8 cellular contexts compared by ENCODE assay signal in genomic region chr11:33542921-33543320, GRCh38.
DNase-seq lines count a peak whose midpoint lies in the region; ATAC-seq, FAIRE-seq and TF ChIP-seq lines count a peak whose summit lies in the region.

No MANE protein-coding gene starts in this region.

- H3K4me1 ChIP-seq in CD4-positive, CD25-positive, alpha-beta regulatory T cell (ENCODE audit: control insufficient read depth, insufficient read depth, low read length, poor library complexity, severe bottlenecking) = no peaks in the 10 kb centered on the region
- no peaks in the 10 kb centered on the region for H3K4me1 ChIP-seq in kidney (ENCODE audit: control insufficient read depth in 1 of 2, insufficient read depth in 1 of 2, low read depth in 1 of 2, low read length in 2 of 2)

- no peak for FAIRE-seq in kidney (lab: Jason Lieb, UNC)

- H3K9me3 ChIP-seq in CD4-positive, CD25-positive, alpha-beta regulatory T cell (ENCODE audit: control insufficient read depth in 2 of 2, low read length in 2 of 2) = no peaks in the 10 kb centered on the region
- no peaks in the 10 kb centered on the region for H3K9me3 ChIP-seq in kidney (ENCODE audit: control insufficient read depth in 1 of 2, low read length in 2 of 2)

- H3K4me3 ChIP-seq in CD4-positive, CD25-positive, alpha-beta regulatory T cell (ENCODE audit: low read depth, low read length) = no peak overlapping the region
- no peak overlapping the region for H3K4me3 ChIP-seq in brain microvascular endothelial cell (ENCODE audit: low read depth, low read length)
- no peak overlapping the region for H3K4me3 ChIP-seq in kidney (ENCODE audit: low read length in 2 of 2)

- peaks cover 0 to 2% (median 0%) of the 10 kb centered on the region in 7 donors for H3K9me3 Mint-ChIP-seq in CD4-positive, CD25-positive, alpha-beta regulatory T cell

- DNase-seq in CD4-positive, CD25-positive, alpha-beta regulatory T cell = peak; percentile 2 to 24 (median 2)
- DNase-seq in RPMI8226 = peak; percentile 11
- DNase-seq in brain microvascular endothelial cell = peak; percentile 40
- DNase-seq in kidney = no peak
- peak; percentile 8 to 22 (median 19) for DNase-seq in stimulated activated CD4-positive, alpha-beta T cell treated with anti-CD3 and anti-CD28 coated beads, TNF-alpha, amount 100 ng/mL, for 48 hours (ENCODE audit: low read depth in 3 of 3)
- no peak for DNase-seq in amniotic stem cell (lab: John Stamatoyannopoulos, UW)

- H3K4me1 Mint-ChIP-seq in CD4-positive, CD25-positive, alpha-beta regulatory T cell = peaks cover 0 to 1% (median 0%) of the 10 kb centered on the region in 4 donors

- no peak for ATAC-seq in CD4-positive, CD25-positive, alpha-beta regulatory T cell (ENCODE audit: low read depth in 2 of 2)
- ATAC-seq in GM21390 (IDR thresholded peaks at IDR 0.05; ENCODE audit: unreplicated experiment) (peak; percentile 53), GM19455 (IDR thresholded peaks at IDR 0.05; ENCODE audit: unreplicated experiment) (no peak)

- no peak overlapping the region for H3K4me3 Mint-ChIP-seq in CD4-positive, CD25-positive, alpha-beta regulatory T cell

- TF ChIP-seq CTCF in brain microvascular endothelial cell (IDR thresholded peaks at IDR 0.05; ENCODE audit: low read depth, low read length, missing control alignments) (peak; percentile 83), kidney (IDR thresholded peaks at IDR 0.05; ENCODE audit: borderline replicate concordance, extremely low read depth, insufficient read depth) (peak; percentile 71)

- H3K36me3 ChIP-seq in CD4-positive, CD25-positive, alpha-beta regulatory T cell (ENCODE audit: control insufficient read depth, insufficient read depth, low read length) = no peaks in the 10 kb centered on the region
- peaks cover 2% of the 10 kb centered on the region for H3K36me3 ChIP-seq in brain microvascular endothelial cell (replicated peaks)
- no peaks in the 10 kb centered on the region for H3K36me3 ChIP-seq in kidney (ENCODE audit: control insufficient read depth in 1 of 2, insufficient read depth in 2 of 2, low read length in 2 of 2)

- intact Hi-C loops in kidney (cut with DNase I) = no loop called here

- in situ Hi-C loops in brain microvascular endothelial cell (cut with HindIII; ENCODE audit: low pct_ligation_motif_present, low sequenced_read_pairs) = no loop called here

- H3K27ac Mint-ChIP-seq in CD4-positive, CD25-positive, alpha-beta regulatory T cell = no peak overlapping the region

- peaks cover 18% of the 10 kb centered on the region for H3K27me3 Mint-ChIP-seq in CD4-positive, CD25-positive, alpha-beta regulatory T cell

- H3K9ac ChIP-seq in kidney (ENCODE audit: low read length in 2 of 2) = no peak overlapping the region

- no peaks in the 10 kb centered on the region for H3K36me3 Mint-ChIP-seq in CD4-positive, CD25-positive, alpha-beta regulatory T cell

- no peak overlapping the region for H3K27ac ChIP-seq in CD4-positive, CD25-positive, alpha-beta regulatory T cell (ENCODE audit: insufficient read depth, low read length, poor library complexity, severe bottlenecking)
- no peak overlapping the region for H3K27ac ChIP-seq in brain microvascular endothelial cell
- no peak overlapping the region for H3K27ac ChIP-seq in kidney (ENCODE audit: low read depth in 2 of 2, low read length in 2 of 2)

- H3K27me3 ChIP-seq in CD4-positive, CD25-positive, alpha-beta regulatory T cell (ENCODE audit: control insufficient read depth, insufficient read depth, low read length) = peaks cover 4% of the 10 kb centered on the region
- no peaks in the 10 kb centered on the region for H3K27me3 ChIP-seq in brain microvascular endothelial cell (replicated peaks)

Comparison
In these comparisons a context has a peak if more than half of its experiments do, and no peak if none do; other contexts are left out.
1. DNase-seq: peak in CD4-positive, CD25-positive, alpha-beta regulatory T cell (3 of 3), RPMI8226 (single experiment), brain microvascular endothelial cell (single experiment) and stimulated activated CD4-positive, alpha-beta T cell treated with anti-CD3 and anti-CD28 coated beads, TNF-alpha, amount 100 ng/mL, for 48 hours (3 of 3); none in kidney (single experiment) and amniotic stem cell (single experiment).